In genomic region chr3:99842826-99843589, GRCh38 we compare ENCODE assay signal across 8 cellular contexts. TPM values are rescaled to one million over a fixed set of nuclear protein-coding genes. Genes with fewer than 3 reads are reported as not detected.
DNase-seq lines count a peak whose midpoint lies in the region; ATAC-seq and TF ChIP-seq lines count a peak whose summit lies in the region.

No MANE protein-coding gene starts in this region.

- H3K4me3 ChIP-seq in Karpas-422 (ENCODE audit: low read length) = no peak overlapping the region
- no peak overlapping the region; a peak in 1 of 4 replicates for H3K4me3 ChIP-seq in SK-N-SH (ENCODE audit: low read depth in 2 of 2, low read length in 1 of 2)
- no peak overlapping the region for H3K4me3 ChIP-seq in fibroblast of pulmonary artery (replicated peaks; ENCODE audit: low read depth, low read length)
- H3K4me3 ChIP-seq in ovary = no peak overlapping the region

- CTCF ChIA-PET in SK-N-SH (lab: Yijun Ruan, JAX) = interaction anchor here (0.6 to 8.8 kb wide), 55 partner anchors 10 to 908 kb away, joined by 3 to 132 read pairs (median 4); partner anchors contain the start of genes LNP1 and TBC1D23

- H3K79me2 ChIP-seq in Karpas-422 (ENCODE audit: low read length) (no peaks in the 10 kb centered on the region; the same call in 1 of the 2 replicates), SK-N-SH (ENCODE audit: insufficient read depth) (peaks cover 27% of the 10 kb centered on the region; the same call in 1 of the 2 replicates)

- H3F3A ChIP-seq in SK-N-SH (replicated peaks; ENCODE audit: insufficient read depth) = peaks cover 5% of the 10 kb centered on the region

- TF ChIP-seq POLR2A in ovary (IDR thresholded peaks at IDR 0.05) = no peak

- DNase-seq in AG09319 (ENCODE audit: extremely low read depth, low read depth) (no peak), Karpas-422 (peak; percentile 48), SK-N-SH (peak; percentile 37), fibroblast of pulmonary artery (ENCODE audit: low read depth) (peak; percentile 78), ovary (no peak), NCI-H345 (lab: John Stamatoyannopoulos, UW) (no peak)
- DNase-seq in activated effector memory CD4-positive, alpha-beta T cell treated with Interleukin-2 at 50 U/mL for 16 hours = no peak

- H3K9ac ChIP-seq in Karpas-422 (ENCODE audit: low read length) (no peak overlapping the region), SK-N-SH (no peak overlapping the region; the same call in 1 of the 2 replicates)

- 48% methylated on average over 2 of the region's 2 CpGs for WGBS in SK-N-SH (ENCODE audit: low lambda C conversion rate)
- 44 to 48% (median 44%) methylated on average over 2 of the region's 2 CpGs for WGBS in ovary, 3 donors

- H3K27me3 ChIP-seq in Karpas-422 (ENCODE audit: low read length) (no peaks in the 10 kb centered on the region), SK-N-SH (ENCODE audit: insufficient read depth) (no peaks in the 10 kb centered on the region), ovary (no peaks in the 10 kb centered on the region)

- ATAC-seq in GM18519 (IDR thresholded peaks at IDR 0.05; ENCODE audit: low FRiP score, unreplicated experiment) = peak; percentile 38

- TF ChIP-seq EP300 in SK-N-SH (IDR thresholded peaks at IDR 0.05; ENCODE audit: borderline replicate concordance in 1 of 2, low read depth in 1 of 2, low read length in 1 of 2) (no peak), ovary (IDR thresholded peaks at IDR 0.05) (no peak)

- no peaks in the 10 kb centered on the region for H3K36me3 ChIP-seq in Karpas-422 (ENCODE audit: insufficient read depth, low read length)
- peaks cover 3 to 17% of the 10 kb centered on the region in 2 experiments for H3K36me3 ChIP-seq in SK-N-SH (replicated peaks in 1 of 2; ENCODE audit: control insufficient read depth in 1 of 2, insufficient read depth in 2 of 2, low read length in 1 of 2)
- H3K36me3 ChIP-seq in ovary = no peaks in the 10 kb centered on the region

- intact Hi-C loops in ovary (cut with DNase I) = loop anchor here in 2 of 4 donors (5.0 kb wide), 1 partner anchor 414 kb away; no protein-coding TSS in a partner anchor

- TF ChIP-seq CTCF in AG09319 (IDR thresholded peaks at IDR 0.05; ENCODE audit: low read depth, low read length) = peak; percentile 65
- TF ChIP-seq CTCF in SK-N-SH (IDR thresholded peaks at IDR 0.05) = peak; percentile 86
- peak; percentile 71 for TF ChIP-seq CTCF in fibroblast of pulmonary artery (IDR thresholded peaks at IDR 0.05; ENCODE audit: low read length, missing control alignments)
- peak in 2 of 3 donors; percentile 80 to 82 for TF ChIP-seq CTCF in ovary (IDR thresholded peaks at IDR 0.05)

- H3K4me2 ChIP-seq in Karpas-422 (ENCODE audit: low read depth, low read length, poor library complexity, severe bottlenecking) (no peak overlapping the region), SK-N-SH (no peak overlapping the region)

- H3K27ac ChIP-seq in Karpas-422 (ENCODE audit: low read length) (no peak overlapping the region), SK-N-SH (ENCODE audit: low read depth in 2 of 2, low read length in 1 of 2) (peak overlapping the region; percentile 11 to 32; a peak in 2 of 4 replicates), ovary (peak overlapping the region in 1 of 2 donors; percentile 69)

- H3K9me3 ChIP-seq in Karpas-422 (ENCODE audit: low read length) (no peaks in the 10 kb centered on the region), SK-N-SH (no peaks in the 10 kb centered on the region), ovary (no peaks in the 10 kb centered on the region)

- H2AFZ ChIP-seq in Karpas-422 (ENCODE audit: low read length) = no peak overlapping the region
- no peak overlapping the region for H2AFZ ChIP-seq in SK-N-SH (ENCODE audit: low read depth)

- POLR2A ChIA-PET in SK-N-SH (lab: Yijun Ruan, JAX) = no interaction called here

- no peaks in the 10 kb centered on the region for H3K9me2 ChIP-seq in Karpas-422 (replicated peaks; ENCODE audit: insufficient read depth, low read length)
- no peaks in the 10 kb centered on the region for H3K9me2 ChIP-seq in SK-N-SH

- peak; percentile 84 for TF ChIP-seq RAD21 in SK-N-SH (IDR thresholded peaks at IDR 0.05; ENCODE audit: low read length)

- H4K20me1 ChIP-seq in Karpas-422 (ENCODE audit: insufficient read depth, low read depth, low read length) (peaks cover 70% of the 10 kb centered on the region), SK-N-SH (ENCODE audit: insufficient read depth) (no peaks in the 10 kb centered on the region)

- peaks cover 19% of the 10 kb centered on the region for H3K4me1 ChIP-seq in Karpas-422 (ENCODE audit: low read length)
- H3K4me1 ChIP-seq in SK-N-SH (ENCODE audit: control insufficient read depth in 1 of 2, insufficient read depth in 2 of 2, low read depth in 1 of 2, low read length in 1 of 2) = peaks cover 4 to 7% of the 10 kb centered on the region in 2 experiments; a peak in 2 of 4 replicates
- peaks cover 8% of the 10 kb centered on the region for H3K4me1 ChIP-seq in ovary (ENCODE audit: insufficient read depth)

TF ChIP-seq in SK-N-SH, 30 proteins besides CTCF, POLR2A, EP300 and RAD21 (continues in another document):
- TF ChIP-seq TAF1 (IDR thresholded peaks at IDR 0.05; ENCODE audit: borderline replicate concordance, low read depth, low read length) = no peak
- no peak for TF ChIP-seq GABPA (IDR thresholded peaks at IDR 0.05; ENCODE audit: low read depth)
- peak; percentile 5; the same call in 1 of the 2 replicates for TF ChIP-seq NFIC (IDR thresholded peaks at IDR 0.05; ENCODE audit: borderline replicate concordance)
- 0 out of 2 replicates have a peak, but pooled peaks have one; percentile 4 for TF ChIP-seq PBX3 (IDR thresholded peaks at IDR 0.05)
- TF ChIP-seq ZBTB33 (IDR thresholded peaks at IDR 0.05; ENCODE audit: borderline replicate concordance, low read depth) = no peak
- TF ChIP-seq SMC3 (IDR thresholded peaks at IDR 0.05; ENCODE audit: low read depth, low read length) = peak; percentile 59
- TF ChIP-seq NRF1 (IDR thresholded peaks at IDR 0.05; ENCODE audit: low read depth, low read length) = no peak
- TF ChIP-seq TEAD4 (IDR thresholded peaks at IDR 0.05; ENCODE audit: borderline replicate concordance, insufficient read depth) = no peak
- TF ChIP-seq EZH2phosphoT487 (IDR thresholded peaks at IDR 0.05; ENCODE audit: borderline replicate concordance, low read depth) = no peak
- no peak for TF ChIP-seq FOSL2 (IDR thresholded peaks at IDR 0.05; ENCODE audit: borderline replicate concordance, low read depth)
- TF ChIP-seq RXRA (IDR thresholded peaks at IDR 0.05; ENCODE audit: borderline replicate concordance, low read depth) = no peak
- no peak for TF ChIP-seq MAX (IDR thresholded peaks at IDR 0.05; ENCODE audit: low read depth)
- no peak for TF ChIP-seq FOXM1 (IDR thresholded peaks at IDR 0.05; ENCODE audit: low read depth)
- TF ChIP-seq MEF2A (IDR thresholded peaks at IDR 0.05; ENCODE audit: borderline replicate concordance, low read depth) = no peak
- TF ChIP-seq SIN3A (IDR thresholded peaks at IDR 0.05; ENCODE audit: borderline replicate concordance, low read depth, low read length) = no peak
- no peak for TF ChIP-seq JUND (IDR thresholded peaks at IDR 0.05)
- no peak for TF ChIP-seq USF2 (IDR thresholded peaks at IDR 0.05; ENCODE audit: borderline replicate concordance, low read depth, low read length)

RNA-seq across cellular contexts. Expression of gene CMSS1, which starts 25.3 kb away (rescaled TPM):
- 32.6 and 41.6 TPM in 2 replicates for total RNA-seq in Karpas-422 (2014; rRNA removed; shearing (Covaris generic); ENCODE audit: low replicate concordance)
- polyA plus RNA-seq in SK-N-SH (2012; rRNA removed) (9.1 and 9.2 TPM in 2 replicates), ovary (10 to 100 TPM; 23.4 to 24.9 TPM)
- 14.6 and 20.5 TPM in 2 replicates for polyA plus RNA-seq in SK-N-SH (2012; cell fraction: cytosol; rRNA removed)
- 1.9 and 5.4 TPM in 2 replicates for polyA plus RNA-seq in SK-N-SH (2012; cell fraction: nucleus; rRNA removed)
- total RNA-seq in ovary = 10 to 100 TPM; 14.5 to 54.0 (median 32.6) TPM

Comparison
In these comparisons a context has a peak if more than half of its experiments do, and no peak if none do; other contexts are left out.
1. DNase-seq: peak in Karpas-422 (single experiment), SK-N-SH (single experiment) and fibroblast of pulmonary artery (single experiment); none in AG09319 (single experiment), ovary (0 of 5), activated effector memory CD4-positive, alpha-beta T cell treated with Interleukin-2 at 50 U/mL for 16 hours (single experiment) and NCI-H345 (single experiment).
2. Peak in every context shown above with its lines, with median percentiles within 50 percentile points of each other: CTCF ChIP-seq.